Comparison of ENCODE assay signal across 9 cellular contexts in genomic region chr12:6285063-6285477, GRCh38. TPM values are rescaled to one million over a fixed set of nuclear protein-coding genes. Genes with fewer than 3 reads are reported as not detected.
DNase-seq lines count a peak whose midpoint lies in the region; ATAC-seq and TF ChIP-seq lines count a peak whose summit lies in the region.
"Had no signal": no experiment of that assay in that cellular context is flagged by ENCODE, and none has a peak within 500 bp of the region (broad histone marks: within the 10 kb centered on the region; RNA-seq: fewer than 3 reads in every experiment).

No MANE protein-coding gene starts in this region.

- peak; percentile 51 for DNase-seq in NCI-H510A treated with DMSO at 0.1 percent for 48 hours (lab: John Stamatoyannopoulos, UW)
- no peak for DNase-seq in NCI-H510A (lab: John Stamatoyannopoulos, UW)
- peak; percentile 67 for DNase-seq in M059J (ENCODE audit: low read depth)
- DNase-seq in SK-N-SH = peak; percentile 91
- peak; percentile 52 for DNase-seq in activated naive CD4-positive, alpha-beta T cell treated with Interleukin-2 at 50 U/mL for 16 hours
- peak; percentile 74 for DNase-seq in glutamatergic neuron
- DNase-seq in progenitor cell of endocrine pancreas (ENCODE audit: low spot score, unreplicated experiment) = peak; percentile 79

- H3K36me3 Mint-ChIP-seq in glutamatergic neuron (ENCODE audit: unreplicated experiment) (no peaks in the 10 kb centered on the region), progenitor cell of endocrine pancreas (ENCODE audit: insufficient read depth) (peaks cover 2% of the 10 kb centered on the region)

- no peak overlapping the region for H3K4me2 ChIP-seq in SK-N-SH

- H3K9ac ChIP-seq in SK-N-SH = peak overlapping the region; percentile 50; the same call in 1 of the 2 replicates
- H3K9ac ChIP-seq: BLaER1 treated with 17β-estradiol and CSF1 and Interleukin-3, amounts not matched to agents 10 nM and 100 nM had no signal

- H3K9me2 ChIP-seq in SK-N-SH = no peaks in the 10 kb centered on the region

- H3K27me3 ChIP-seq in SK-N-SH (ENCODE audit: insufficient read depth) = no peaks in the 10 kb centered on the region
- H3K27me3 ChIP-seq: BLaER1 treated with 17β-estradiol and CSF1 and Interleukin-3, amounts not matched to agents 10 nM and 100 nM had no signal

- H3K4me3 Mint-ChIP-seq in glutamatergic neuron (ENCODE audit: unreplicated experiment) (no peak overlapping the region), progenitor cell of endocrine pancreas (ENCODE audit: low read depth) (no peak overlapping the region)

- TF ChIP-seq CTCF in SK-N-SH (IDR thresholded peaks at IDR 0.05) = peak; percentile 91
- peak; percentile 92 for TF ChIP-seq CTCF in glutamatergic neuron (IDR thresholded peaks at IDR 0.05; ENCODE audit: partially characterized antibody, unreplicated experiment)
- TF ChIP-seq CTCF in progenitor cell of endocrine pancreas (IDR thresholded peaks at IDR 0.05; ENCODE audit: unreplicated experiment) = peak; percentile 100

- H3K9me3 Mint-ChIP-seq in glutamatergic neuron (ENCODE audit: unreplicated experiment) = peaks cover 5% of the 10 kb centered on the region
- H3K9me3 Mint-ChIP-seq in progenitor cell of endocrine pancreas (ENCODE audit: low read depth) = peaks cover 6% of the 10 kb centered on the region

- peak overlapping the region; percentile 90 for H2AFZ ChIP-seq in SK-N-SH (ENCODE audit: low read depth)

- H3K27ac Mint-ChIP-seq in glutamatergic neuron (ENCODE audit: unreplicated experiment) (no peak overlapping the region), progenitor cell of endocrine pancreas (no peak overlapping the region)

- ATAC-seq in GM19463 (IDR thresholded peaks at IDR 0.05; ENCODE audit: unreplicated experiment) = no peak

- no peaks in the 10 kb centered on the region for H3K9me3 ChIP-seq in SK-N-SH

- H4K20me1 ChIP-seq in SK-N-SH (ENCODE audit: insufficient read depth) = no peaks in the 10 kb centered on the region
- H4K20me1 ChIP-seq: BLaER1 treated with 17β-estradiol and CSF1 and Interleukin-3, amounts not matched to agents 10 nM and 100 nM had no signal

- no peak overlapping the region; a peak in 1 of 4 replicates for H3K4me3 ChIP-seq in SK-N-SH (ENCODE audit: low read depth in 2 of 2, low read length in 1 of 2)
- H3K4me3 ChIP-seq: BLaER1 treated with 17β-estradiol and CSF1 and Interleukin-3, amounts not matched to agents 10 nM and 100 nM had no signal

- H3K27me3 Mint-ChIP-seq in glutamatergic neuron (ENCODE audit: unreplicated experiment) (peaks cover 14% of the 10 kb centered on the region), progenitor cell of endocrine pancreas (peaks cover 38% of the 10 kb centered on the region)

- CTCF ChIA-PET in SK-N-SH (lab: Yijun Ruan, JAX) = interaction anchor here (0.6 to 7.0 kb wide), 56 partner anchors 10 to 322 kb away, joined by 3 to 100 read pairs (median 4); partner anchors contain the start of genes CD9 and VWF

- H3K4me1 Mint-ChIP-seq in glutamatergic neuron (ENCODE audit: low read depth, unreplicated experiment) (no peaks in the 10 kb centered on the region), progenitor cell of endocrine pancreas (ENCODE audit: low read depth) (no peaks in the 10 kb centered on the region)

- H3K27ac ChIP-seq in SK-N-SH (ENCODE audit: low read depth in 2 of 2, low read length in 1 of 2) = peak overlapping the region in 1 of 2 experiments; percentile 87; a peak in 3 of 4 replicates
- H3K27ac ChIP-seq: BLaER1 treated with 17β-estradiol and CSF1 and Interleukin-3, amounts not matched to agents 10 nM and 100 nM had no signal

- H3K4me1 ChIP-seq in SK-N-SH (ENCODE audit: control insufficient read depth in 1 of 2, insufficient read depth in 2 of 2, low read depth in 1 of 2, low read length in 1 of 2) = peaks cover 6 to 35% of the 10 kb centered on the region in 2 experiments

- POLR2A ChIA-PET in SK-N-SH (lab: Yijun Ruan, JAX) = interaction anchor here (0.5 to 1.0 kb wide), 2 partner anchors 89 to 318 kb away, joined by 4 read pairs; no protein-coding TSS in a partner anchor

- TF ChIP-seq RAD21 in SK-N-SH (IDR thresholded peaks at IDR 0.05; ENCODE audit: low read length) = peak; percentile 99

- no peak for TF ChIP-seq EP300 in SK-N-SH (IDR thresholded peaks at IDR 0.05; ENCODE audit: borderline replicate concordance in 1 of 2, low read depth in 1 of 2, low read length in 1 of 2)

- H3K36me3 ChIP-seq in SK-N-SH (replicated peaks in 1 of 2; ENCODE audit: control insufficient read depth in 1 of 2, insufficient read depth in 2 of 2, low read length in 1 of 2) = no peaks in the 10 kb centered on the region
- H3K36me3 ChIP-seq: BLaER1 treated with 17β-estradiol and CSF1 and Interleukin-3, amounts not matched to agents 10 nM and 100 nM had no signal

- no peaks in the 10 kb centered on the region for H3K79me2 ChIP-seq in SK-N-SH (ENCODE audit: insufficient read depth)

- 3% methylated on average over 8 of the region's 8 CpGs for WGBS in SK-N-SH (ENCODE audit: low lambda C conversion rate)

- H3F3A ChIP-seq in SK-N-SH (replicated peaks; ENCODE audit: insufficient read depth) = peaks cover 26% of the 10 kb centered on the region

TF ChIP-seq in SK-N-SH, 30 proteins besides CTCF, POLR2A, EP300 and RAD21:
- TF ChIP-seq NFIC (IDR thresholded peaks at IDR 0.05; ENCODE audit: borderline replicate concordance) (no peak), CHD2 (IDR thresholded peaks at IDR 0.05; ENCODE audit: low read length, partially characterized antibody) (peak; percentile 18), REST (IDR thresholded peaks at IDR 0.05; ENCODE audit: low read depth, low read length) (no peak), FOSL2 (IDR thresholded peaks at IDR 0.05; ENCODE audit: borderline replicate concordance, low read depth) (no peak), RFX5 (IDR thresholded peaks at IDR 0.05; ENCODE audit: low read length) (peak; percentile 33; the same call in 1 of the 2 replicates), SMC3 (IDR thresholded peaks at IDR 0.05; ENCODE audit: low read depth, low read length) (peak; percentile 99), RCOR1 (IDR thresholded peaks at IDR 0.05; ENCODE audit: low read length) (no peak), EZH2phosphoT487 (IDR thresholded peaks at IDR 0.05; ENCODE audit: borderline replicate concordance, low read depth) (no peak), SIN3A (IDR thresholded peaks at IDR 0.05; ENCODE audit: borderline replicate concordance, low read depth, low read length) (no peak), NRF1 (IDR thresholded peaks at IDR 0.05; ENCODE audit: low read depth, low read length) (no peak; the same call in 1 of the 2 replicates)

RNA-seq across cellular contexts. Expression of gene PLEKHG6, which starts 25.4 kb away (rescaled TPM):
- 0.05 TPM in 1 of 2 replicates, not detected in the other for total RNA-seq in M059J (2014; rRNA removed; shearing (Covaris generic))
- polyA plus RNA-seq in SK-N-SH (2012; rRNA removed) = 0.15 and 0.20 TPM in 2 replicates
- 0.10 and 0.13 TPM in 2 replicates for polyA plus RNA-seq in SK-N-SH (2012; cell fraction: cytosol; rRNA removed)
- 0.27 and 0.68 TPM in 2 replicates for polyA plus RNA-seq in SK-N-SH (2012; cell fraction: nucleus; rRNA removed)
- not detected for total RNA-seq in glutamatergic neuron (ENCODE audit: unreplicated experiment)
- 40.5 and 44.0 TPM in 2 replicates for total RNA-seq in progenitor cell of endocrine pancreas

RNA-seq across cellular contexts. Expression of gene TNFRSF1A, which starts 56.8 kb away (rescaled TPM):
- total RNA-seq in M059J (2014; rRNA removed; shearing (Covaris generic)) = 180 and 233 TPM in 2 replicates
- polyA plus RNA-seq in SK-N-SH (2012; rRNA removed) = 68.3 and 92.9 TPM in 2 replicates
- 86.7 and 93.2 TPM in 2 replicates for polyA plus RNA-seq in SK-N-SH (2012; cell fraction: cytosol; rRNA removed)
- 72.6 and 75.2 TPM in 2 replicates for polyA plus RNA-seq in SK-N-SH (2012; cell fraction: nucleus; rRNA removed)
- total RNA-seq in glutamatergic neuron (ENCODE audit: unreplicated experiment) (7.4 TPM), progenitor cell of endocrine pancreas (67.5 and 68.8 TPM in 2 replicates)

Comparison
In these comparisons a context has a peak if more than half of its experiments do, and no peak if none do; other contexts are left out.
1. RNA of gene PLEKHG6, which starts 25.4 kb away (total RNA-seq): 40.5 to 44.0 TPM in progenitor cell of endocrine pancreas; not detected in glutamatergic neuron (single experiment) and 0.05 TPM in M059J; every median in the first group is over 10 times any median in the second.
2. Peak in every context shown above with its lines, with median percentiles within 50 percentile points of each other: CTCF ChIP-seq.